Comparison of ENCODE assay signal across 8 cellular contexts in genomic region chr2:174492963-174493431, GRCh38.
A peak's percentile ranks its signal among the peaks of the same experiment; 100 is the strongest.
DNase-seq lines count a peak whose midpoint lies in the region; ATAC-seq and TF ChIP-seq lines count a peak whose summit lies in the region.

No MANE protein-coding gene starts in this region.

- H3K9me3 Mint-ChIP-seq in nephron progenitor cell, result peaks cover 11% of the 10 kb centered on the region

- DNase-seq in NOMO-1 treated with dmso at 0.1 percent for 144 hours (lab: John Stamatoyannopoulos, UW; ENCODE audit: unreplicated experiment) (peak; percentile 81), HuH-7.5 (ENCODE audit: low spot score) (no peak), nephron progenitor cell (no peak), ecto neural progenitor cell (ENCODE audit: low spot score) (no peak)
- peak; percentile 69 for DNase-seq in activated naive CD4-positive, alpha-beta T cell treated with anti-CD3 and anti-CD28 coated beads, Interleukin-2, amount 50 U/mL, for 16 hours
- peak; percentile 61 to 62 for DNase-seq in stimulated activated CD4-positive, alpha-beta T cell treated with anti-CD3 and anti-CD28 coated beads, Interleukin-2, amount 100 ng/mL, for 24 hours

- H3K4me1 Mint-ChIP-seq in nephron progenitor cell, result peaks cover 8% of the 10 kb centered on the region

- H3K36me3 Mint-ChIP-seq in nephron progenitor cell (ENCODE audit: low read depth), result peaks cover 12% of the 10 kb centered on the region

- no peak overlapping the region for H3K27ac Mint-ChIP-seq in nephron progenitor cell

- TF ChIP-seq CTCF in nephron progenitor cell (IDR thresholded peaks at IDR 0.05), result no peak

- peaks cover 6% of the 10 kb centered on the region for H3K27me3 Mint-ChIP-seq in nephron progenitor cell (ENCODE audit: low read depth, poor library complexity)

- peak; percentile 92 for ATAC-seq in GM18502 (IDR thresholded peaks at IDR 0.05; ENCODE audit: poor library complexity, unreplicated experiment)
- peak; percentile 91 for ATAC-seq in HG02623 (IDR thresholded peaks at IDR 0.05; ENCODE audit: unreplicated experiment)

- no peak overlapping the region for H3K4me3 Mint-ChIP-seq in nephron progenitor cell

Comparison
In these comparisons a context has a peak if more than half of its experiments do, and no peak if none do; other contexts are left out.
1. DNase-seq: peak in NOMO-1 treated with dmso at 0.1 percent for 144 hours (single experiment), activated naive CD4-positive, alpha-beta T cell treated with anti-CD3 and anti-CD28 coated beads, Interleukin-2, amount 50 U/mL, for 16 hours (single experiment) and stimulated activated CD4-positive, alpha-beta T cell treated with anti-CD3 and anti-CD28 coated beads, Interleukin-2, amount 100 ng/mL, for 24 hours (2 of 2); none in HuH-7.5 (single experiment), nephron progenitor cell (single experiment) and ecto neural progenitor cell (single experiment).